ENCODE assay signal across 8 cellular contexts in the genomic region with DNA sequence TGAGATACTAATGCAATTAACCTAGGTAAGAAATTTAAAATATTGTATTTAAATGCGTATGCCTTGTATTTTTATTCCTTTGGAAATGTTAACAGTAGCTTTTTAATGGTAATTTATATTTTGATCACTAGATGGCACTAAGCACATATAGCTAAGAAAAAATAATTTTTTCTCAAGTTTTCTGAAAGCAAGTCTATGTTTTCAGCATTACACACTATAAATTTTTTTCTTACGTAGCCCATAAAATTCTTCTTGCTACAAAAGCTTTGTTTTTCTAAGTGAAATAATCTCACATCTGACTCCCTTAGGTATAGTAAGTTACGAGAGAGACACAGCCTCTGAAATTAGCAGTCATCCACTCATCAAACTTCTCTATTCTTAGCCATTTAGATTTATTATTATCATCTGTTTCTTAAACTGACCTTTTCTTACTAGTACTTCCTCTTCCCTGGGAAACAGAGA. TPM values are rescaled to one million over a fixed set of nuclear protein-coding genes. Genes with fewer than 3 reads are reported as not detected.
DNase-seq lines count a peak whose midpoint lies in the region; ATAC-seq, FAIRE-seq and TF ChIP-seq lines count a peak whose summit lies in the region.

No MANE protein-coding gene starts in this region.

- H3K36me3 Mint-ChIP-seq in activated CD4-positive, alpha-beta memory T cell treated with anti-CD3 and anti-CD28 coated beads, Interleukin-2, amount 10 ng/mL, durations not matched to agents 7 days and 5 days (ENCODE audit: low read depth) = no peaks in the 10 kb centered on the region

- no peaks in the 10 kb centered on the region for H3K4me1 Mint-ChIP-seq in activated CD4-positive, alpha-beta memory T cell treated with anti-CD3 and anti-CD28 coated beads, Interleukin-2, amount 10 ng/mL, durations not matched to agents 7 days and 5 days

- no peaks in the 10 kb centered on the region for H3K27me3 ChIP-seq in testis

- H3K4me3 ChIP-seq in testis = no peak overlapping the region

- CTCF ChIA-PET in activated CD4-positive, alpha-beta memory T cell treated with anti-CD3 and anti-CD28 coated beads, Interleukin-2, amount 10 ng/mL, durations not matched to agents 7 days and 5 days (lab: Charles Lee) = interaction anchor here (0.7 to 2.2 kb wide), 13 partner anchors 9 to 314 kb away, joined by 3 to 10 read pairs (median 4); a partner anchor contains a TSS

- H3K27me3 Mint-ChIP-seq in activated CD4-positive, alpha-beta memory T cell treated with anti-CD3 and anti-CD28 coated beads, Interleukin-2, amount 10 ng/mL, durations not matched to agents 7 days and 5 days = no peaks in the 10 kb centered on the region

- WGBS in testis, 2 donors = 56 to 60% methylated on average over 3 of the region's 3 CpGs

- FAIRE-seq in endometrium (lab: Jason Lieb, UNC) = peak; percentile 67

- intact Hi-C loops in testis (cut with DNase I; ENCODE audit: low total_unique reads) = no loop called here

- ATAC-seq in HG03457 (IDR thresholded peaks at IDR 0.05; ENCODE audit: unreplicated experiment) = no peak

- H3K27ac ChIP-seq in testis = no peak overlapping the region

- DNase-seq in SHP77 treated with DMSO at 0.1 percent for 48 hours (lab: John Stamatoyannopoulos, UW) = peak; percentile 12
- DNase-seq in SHP77 (lab: John Stamatoyannopoulos, UW) = no peak
- DNase-seq in NCI-H69 (lab: John Stamatoyannopoulos, UW) = peak; percentile 16
- DNase-seq in testis = no peak
- DNase-seq in activated CD4-positive, alpha-beta memory T cell treated with anti-CD3 and anti-CD28 coated beads, Interleukin-2, amount 10 ng/mL, durations not matched to agents 7 days and 5 days = no peak
- no peak for DNase-seq in NCI-H187 (lab: John Stamatoyannopoulos, UW)

- TF ChIP-seq POLR2A in testis (IDR thresholded peaks at IDR 0.05) = no peak

- H3K27ac Mint-ChIP-seq in activated CD4-positive, alpha-beta memory T cell treated with anti-CD3 and anti-CD28 coated beads, Interleukin-2, amount 10 ng/mL, durations not matched to agents 7 days and 5 days = no peak overlapping the region

- no peak overlapping the region for H3K4me3 Mint-ChIP-seq in activated CD4-positive, alpha-beta memory T cell treated with anti-CD3 and anti-CD28 coated beads, Interleukin-2, amount 10 ng/mL, durations not matched to agents 7 days and 5 days

- peak in 2 of 3 experiments; percentile 2 to 52 for TF ChIP-seq CTCF in testis (IDR thresholded peaks at IDR 0.05)

- POLR2A ChIA-PET in activated CD4-positive, alpha-beta memory T cell treated with anti-CD3 and anti-CD28 coated beads, Interleukin-2, amount 10 ng/mL, durations not matched to agents 7 days and 5 days (lab: Charles Lee) = interaction anchor here (1.4 kb wide), 1 partner anchor 61 kb away, joined by 4 read pairs; no protein-coding TSS in a partner anchor

- H3K9me3 Mint-ChIP-seq in activated CD4-positive, alpha-beta memory T cell treated with anti-CD3 and anti-CD28 coated beads, Interleukin-2, amount 10 ng/mL, durations not matched to agents 7 days and 5 days = no peaks in the 10 kb centered on the region

- peaks cover 6% of the 10 kb centered on the region for H3K4me1 ChIP-seq in testis

- H3K9me3 ChIP-seq in testis = no peaks in the 10 kb centered on the region

- H3K36me3 ChIP-seq in testis (ENCODE audit: low read depth, missing control alignments) = no peaks in the 10 kb centered on the region

RNA-seq across cellular contexts. Expression of a gene that starts 35.7 kb away (rescaled TPM):
- total RNA-seq in testis = 10 to 100 TPM; 27.9 to 33.1 TPM
- 39.8 TPM for polyA plus RNA-seq in testis (ENCODE audit: insufficient read depth, low read depth, low replicate concordance)
- 10 to 100 TPM; 16.9 TPM for total RNA-seq in activated CD4-positive, alpha-beta memory T cell treated with anti-CD3 and anti-CD28 coated beads, Interleukin-2, amount 10 ng/mL, durations not matched to agents 7 days and 5 days

Comparison
In these comparisons a context has a peak if more than half of its experiments do, and no peak if none do; other contexts are left out.
1. DNase-seq: peak in SHP77 treated with DMSO at 0.1 percent for 48 hours (single experiment) and NCI-H69 (single experiment); none in SHP77 (0 of 2), testis (single experiment), activated CD4-positive, alpha-beta memory T cell treated with anti-CD3 and anti-CD28 coated beads, Interleukin-2, amount 10 ng/mL, durations not matched to agents 7 days and 5 days (single experiment) and NCI-H187 (0 of 2).